ENCODE assay signal across 26 cellular contexts in genomic region chr9:121509175-121509574, GRCh38. TPM values are rescaled to one million over a fixed set of nuclear protein-coding genes. Genes with fewer than 3 reads are reported as not detected.
"Had no signal": no experiment of that assay in that cellular context is flagged by ENCODE, and none has a peak within 500 bp of the region (broad histone marks: within the 10 kb centered on the region; RNA-seq: fewer than 3 reads in every experiment).

No MANE protein-coding gene starts in this region.

- H3K9me3 Mint-ChIP-seq: activated CD8-positive, alpha-beta T cell treated with anti-CD3 and anti-CD28 coated beads for 36 hours; activated naive CD4-positive, alpha-beta T cell treated with anti-CD3 and anti-CD28 coated beads, Interleukin-2, amount 50 U/mL, for 24 hours; activated T-helper 1 cell treated with anti-CD3 and anti-CD28 coated beads, Interleukin-12 subunit alpha, Interleukin-12 subunit beta, Interleukin-2, Interleukin-4 antibody, amounts not matched to agents 30 ng/mL and 10 ng/mL and 1 ng/mL, durations not matched to agents 14 hours and 24 hours and 36 hours; T-cell had no signal

- H3K27ac Mint-ChIP-seq: activated CD4-positive, alpha-beta T cell treated with anti-CD3 and anti-CD28 coated beads for 36 hours; activated CD8-positive, alpha-beta T cell treated with anti-CD3 and anti-CD28 coated beads for 36 hours; activated naive CD4-positive, alpha-beta T cell treated with anti-CD3 and anti-CD28 coated beads, Interleukin-2, amount 50 U/mL, for 24 hours; activated T-helper 1 cell treated with anti-CD3 and anti-CD28 coated beads, Interleukin-12 subunit alpha, Interleukin-12 subunit beta, Interleukin-2, Interleukin-4 antibody, amounts not matched to agents 30 ng/mL and 10 ng/mL and 1 ng/mL, durations not matched to agents 14 hours and 24 hours and 36 hours; T-cell had no signal

- H3K27ac ChIP-seq: SK-N-MC had no signal

- DNase-seq: activated CD4-positive, alpha-beta T cell treated with anti-CD3 and anti-CD28 coated beads for 36 hours; activated CD4-positive, alpha-beta T cell treated with anti-CD3 and anti-CD28 coated beads, Interleukin-2, amount 50 U/mL, for 1 hour; activated CD4-positive, CD25-positive, alpha-beta regulatory T cell; activated CD8-positive, alpha-beta memory T cell treated with anti-CD3 and anti-CD28 coated beads, Interleukin-2, amount 50 U/mL, for 4 hours; activated CD8-positive, alpha-beta T cell treated with anti-CD3 and anti-CD28 coated beads for 36 hours; activated effector memory CD4-positive, alpha-beta T cell treated with Interleukin-2 at 50 U/mL for 16 hours; activated naive CD4-positive, alpha-beta T cell; activated T-cell treated with anti-CD3 and anti-CD28 coated beads, Interleukin-2, amount 50 U/mL, for 1 hour; aorta; central memory CD4-positive, alpha-beta T cell; NCI-H1092; NCI-H1930; NCI-H2107; NCI-H226; T-cell; T-helper 2 cell; T1000 had no signal

- H3K4me1 ChIP-seq: breast epithelium had no signal

- ATAC-seq: activated CD4-positive, alpha-beta T cell treated with anti-CD3 and anti-CD28 coated beads for 36 hours; activated CD8-positive, alpha-beta T cell treated with anti-CD3 and anti-CD28 coated beads for 36 hours; T-cell had no signal

- H3K4me3 ChIP-seq: breast epithelium, SK-N-MC had no signal

- H3K4me1 Mint-ChIP-seq: activated CD4-positive, alpha-beta T cell treated with anti-CD3 and anti-CD28 coated beads for 36 hours; activated naive CD4-positive, alpha-beta T cell treated with anti-CD3 and anti-CD28 coated beads, Interleukin-2, amount 50 U/mL, for 24 hours; T-cell had no signal

- H3K36me3 ChIP-seq: breast epithelium had no signal

- H3K9me3 ChIP-seq: breast epithelium had no signal

- H3K4me3 Mint-ChIP-seq: activated CD4-positive, alpha-beta T cell treated with anti-CD3 and anti-CD28 coated beads for 36 hours; activated CD8-positive, alpha-beta T cell treated with anti-CD3 and anti-CD28 coated beads for 36 hours; activated naive CD4-positive, alpha-beta T cell treated with anti-CD3 and anti-CD28 coated beads, Interleukin-2, amount 50 U/mL, for 24 hours; activated T-helper 1 cell treated with anti-CD3 and anti-CD28 coated beads, Interleukin-12 subunit alpha, Interleukin-12 subunit beta, Interleukin-2, Interleukin-4 antibody, amounts not matched to agents 30 ng/mL and 10 ng/mL and 1 ng/mL, durations not matched to agents 14 hours and 24 hours and 36 hours; T-cell had no signal

- H3K27me3 ChIP-seq: breast epithelium had no signal

- H3K36me3 Mint-ChIP-seq: activated naive CD4-positive, alpha-beta T cell treated with anti-CD3 and anti-CD28 coated beads, Interleukin-2, amount 50 U/mL, for 24 hours; T-cell had no signal

RNA-seq across cellular contexts. Expression of gene GGTA1, which starts 9.5 kb away (rescaled TPM):
- total RNA-seq: activated CD4-positive, alpha-beta T cell treated with anti-CD3 and anti-CD28 coated beads for 36 hours; activated CD8-positive, alpha-beta T cell treated with anti-CD3 and anti-CD28 coated beads for 36 hours; LHCN-M2; M059J; NCI-H460; OCI-LY7; RPMI7951; T-cell had no signal
